8 cellular contexts compared by ENCODE assay signal in the genomic region with DNA sequence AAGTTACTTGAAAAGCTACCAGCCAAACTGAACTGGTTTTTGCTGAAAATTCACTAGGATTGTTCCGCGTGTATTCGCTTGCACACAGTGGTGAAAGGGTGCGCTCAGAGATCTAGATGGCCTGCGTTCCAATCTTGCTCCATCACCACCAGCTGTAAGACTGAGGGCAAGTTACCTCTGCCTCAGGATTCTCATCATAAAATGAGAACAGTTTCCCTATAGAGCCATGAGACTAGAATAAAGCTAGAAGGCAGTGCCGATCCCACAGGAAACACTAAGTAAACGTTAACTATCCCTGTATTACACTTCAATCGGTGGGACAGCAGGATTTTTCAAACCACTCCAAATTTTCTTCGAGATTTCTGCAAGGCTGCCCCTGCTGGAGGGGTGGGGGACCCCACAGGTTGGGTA. TPM values are rescaled to one million over a fixed set of nuclear protein-coding genes. Genes with fewer than 3 reads are reported as not detected.
DNase-seq lines count a peak whose midpoint lies in the region; ATAC-seq lines count a peak whose summit lies in the region.

No MANE protein-coding gene starts in this region.

- H3K9me3 ChIP-seq in iPS-20b (ENCODE audit: insufficient read depth, low read depth, low read length): no peaks in the 10 kb centered on the region

- H3K9ac ChIP-seq in iPS-20b (ENCODE audit: low read depth, low read length): peak overlapping the region; percentile 99

- no peaks in the 10 kb centered on the region for H3K27me3 ChIP-seq in iPS-20b (ENCODE audit: insufficient read depth, low read length)

- peak overlapping the region; percentile 100 for H3K4me3 ChIP-seq in iPS-20b (ENCODE audit: low read length)

- intact Hi-C loops in activated naive CD4-positive, alpha-beta T cell treated with anti-CD3 and anti-CD28 coated beads for 36 hours (cut with micrococcal nuclease): loop anchor here (2.0 to 5.0 kb wide), 3 partner anchors 406 to 1560 kb away; a partner anchor contains a TSS

- H3K36me3 Mint-ChIP-seq in activated naive CD4-positive, alpha-beta T cell treated with anti-CD3 and anti-CD28 coated beads for 36 hours (ENCODE audit: low read depth): peaks cover 9% of the 10 kb centered on the region
- peaks cover 4% of the 10 kb centered on the region for H3K36me3 Mint-ChIP-seq in activated CD8-positive, alpha-beta T cell treated with anti-CD3 and anti-CD28 coated beads, Interleukin-2, amount 10 ng/mL, durations not matched to agents 7 days and 5 days (ENCODE audit: low read depth)

- no peak overlapping the region for H3K27ac ChIP-seq in iPS-20b (ENCODE audit: low read length)
- peak overlapping the region; percentile 87 for H3K27ac ChIP-seq in substantia nigra (ENCODE audit: low read depth, low read length, poor library complexity, severe bottlenecking)

- ATAC-seq in activated CD8-positive, alpha-beta T cell treated with anti-CD3 and anti-CD28 coated beads, Interleukin-2, amount 10 ng/mL, durations not matched to agents 7 days and 5 days: no peak
- no peak for ATAC-seq in HG03342 (IDR thresholded peaks at IDR 0.05; ENCODE audit: unreplicated experiment)
- no peak for ATAC-seq in HG03571 (IDR thresholded peaks at IDR 0.05; ENCODE audit: unreplicated experiment)

- peak overlapping the region; percentile 79 for H3K27ac Mint-ChIP-seq in activated naive CD4-positive, alpha-beta T cell treated with anti-CD3 and anti-CD28 coated beads for 36 hours
- H3K27ac Mint-ChIP-seq in activated CD8-positive, alpha-beta T cell treated with anti-CD3 and anti-CD28 coated beads, Interleukin-2, amount 10 ng/mL, durations not matched to agents 7 days and 5 days: peak overlapping the region; percentile 89

- peaks cover 22% of the 10 kb centered on the region for H3K36me3 ChIP-seq in iPS-20b (ENCODE audit: insufficient read depth, low read depth, low read length)

- peak; percentile 9 for DNase-seq in activated naive CD4-positive, alpha-beta T cell treated with anti-CD3 and anti-CD28 coated beads for 36 hours
- DNase-seq in activated naive CD4-positive, alpha-beta T cell treated with Interleukin-2 at 50 U/mL for 16 hours: no peak
- no peak for DNase-seq in activated CD8-positive, alpha-beta T cell treated with anti-CD3 and anti-CD28 coated beads, Interleukin-2, amount 10 ng/mL, durations not matched to agents 7 days and 5 days
- no peak for DNase-seq in substantia nigra (lab: John Stamatoyannopoulos, UW)
- DNase-seq in HK-2 (ENCODE audit: unreplicated experiment): no peak

- peaks cover 4% of the 10 kb centered on the region for H3K4me1 Mint-ChIP-seq in activated naive CD4-positive, alpha-beta T cell treated with anti-CD3 and anti-CD28 coated beads for 36 hours (ENCODE audit: low read depth)
- H3K4me1 Mint-ChIP-seq in activated CD8-positive, alpha-beta T cell treated with anti-CD3 and anti-CD28 coated beads, Interleukin-2, amount 10 ng/mL, durations not matched to agents 7 days and 5 days (ENCODE audit: low read depth): peaks cover 24% of the 10 kb centered on the region

- POLR2A ChIA-PET in activated CD8-positive, alpha-beta T cell treated with anti-CD3 and anti-CD28 coated beads, Interleukin-2, amount 10 ng/mL, durations not matched to agents 7 days and 5 days (lab: Charles Lee): interaction anchor here (1.3 to 1.4 kb wide), 2 partner anchors 207 to 213 kb away, joined by 4 to 5 read pairs; a partner anchor contains a TSS

- peak overlapping the region; percentile 84 for H3K4me3 Mint-ChIP-seq in activated naive CD4-positive, alpha-beta T cell treated with anti-CD3 and anti-CD28 coated beads for 36 hours
- H3K4me3 Mint-ChIP-seq in activated CD8-positive, alpha-beta T cell treated with anti-CD3 and anti-CD28 coated beads, Interleukin-2, amount 10 ng/mL, durations not matched to agents 7 days and 5 days: peak overlapping the region; percentile 87

- no peaks in the 10 kb centered on the region for H3K27me3 Mint-ChIP-seq in activated naive CD4-positive, alpha-beta T cell treated with anti-CD3 and anti-CD28 coated beads for 36 hours (ENCODE audit: low read depth)
- no peaks in the 10 kb centered on the region for H3K27me3 Mint-ChIP-seq in activated CD8-positive, alpha-beta T cell treated with anti-CD3 and anti-CD28 coated beads, Interleukin-2, amount 10 ng/mL, durations not matched to agents 7 days and 5 days (ENCODE audit: low read depth)

- no peaks in the 10 kb centered on the region for H3K9me3 Mint-ChIP-seq in activated naive CD4-positive, alpha-beta T cell treated with anti-CD3 and anti-CD28 coated beads for 36 hours
- no peaks in the 10 kb centered on the region for H3K9me3 Mint-ChIP-seq in activated CD8-positive, alpha-beta T cell treated with anti-CD3 and anti-CD28 coated beads, Interleukin-2, amount 10 ng/mL, durations not matched to agents 7 days and 5 days (ENCODE audit: insufficient read depth)

- H3K4me1 ChIP-seq in iPS-20b (ENCODE audit: insufficient read depth, low read length): peaks cover 7% of the 10 kb centered on the region

- CTCF ChIA-PET in activated naive CD4-positive, alpha-beta T cell treated with anti-CD3 and anti-CD28 coated beads for 36 hours (lab: Charles Lee): interaction anchor here (0.6 to 2.6 kb wide), 7 partner anchors 8 to 214 kb away, joined by 3 to 15 read pairs (median 4); a partner anchor contains a TSS
- CTCF ChIA-PET in activated CD8-positive, alpha-beta T cell treated with anti-CD3 and anti-CD28 coated beads, Interleukin-2, amount 10 ng/mL, durations not matched to agents 7 days and 5 days (lab: Charles Lee): interaction anchor here (0.9 to 9.1 kb wide), 6 partner anchors 10 to 467 kb away, joined by 3 to 65 read pairs (median 4); a partner anchor contains a TSS

RNA-seq across cellular contexts. Expression of a gene that starts 0.8 kb away (rescaled TPM):
- 100 to 1,000 TPM; 258 to 261 TPM for total RNA-seq in activated naive CD4-positive, alpha-beta T cell treated with anti-CD3 and anti-CD28 coated beads for 36 hours
- total RNA-seq in activated CD8-positive, alpha-beta T cell treated with anti-CD3 and anti-CD28 coated beads, Interleukin-2, amount 10 ng/mL, durations not matched to agents 7 days and 5 days: 10 to 100 TPM; 90.2 to 94.4 TPM
